In genomic region chr17:32494621-32495346, GRCh38 we compare ENCODE assay signal across 11 cellular contexts. TPM values are rescaled to one million over a fixed set of nuclear protein-coding genes. Genes with fewer than 3 reads are reported as not detected.
DNase-seq lines count a peak whose midpoint lies in the region; ATAC-seq, FAIRE-seq and TF ChIP-seq lines count a peak whose summit lies in the region.
"Had no signal": no experiment of that assay in that cellular context is flagged by ENCODE, and none has a peak within 500 bp of the region (broad histone marks: within the 10 kb centered on the region; RNA-seq: fewer than 3 reads in every experiment).

No MANE protein-coding gene starts in this region.

- no peak overlapping the region for H2AK5ac ChIP-seq in trophoblast cell (ENCODE audit: low read length)

- H3K9me3 ChIP-seq in trophoblast cell (ENCODE audit: insufficient read depth, low read depth, low read length): no peaks in the 10 kb centered on the region
- H3K9me3 ChIP-seq: ovary had no signal

- ATAC-seq in activated naive CD8-positive, alpha-beta T cell treated with anti-CD3 and anti-CD28 coated beads, Interleukin-2, amount 10 ng/mL, durations not matched to agents 7 days and 5 days (ENCODE audit: low read depth): peak; percentile 54
- ATAC-seq: activated T-helper 17 cell treated with anti-CD3 and anti-CD28 coated beads, Interleukin-2, amount 50 U/mL, for 72 hours had no signal

- TF ChIP-seq POLR2A in H54 (IDR thresholded peaks at IDR 0.05; ENCODE audit: low read depth, low read length): no peak

- H3K4me1 Mint-ChIP-seq in activated naive CD8-positive, alpha-beta T cell treated with anti-CD3 and anti-CD28 coated beads, Interleukin-2, amount 10 ng/mL, durations not matched to agents 7 days and 5 days: peaks cover 36% of the 10 kb centered on the region

- H4K91ac ChIP-seq in trophoblast cell (ENCODE audit: low read depth, low read length): no peak overlapping the region

- H3K4ac ChIP-seq in trophoblast cell (ENCODE audit: low read depth, low read length): no peak overlapping the region

- H2BK120ac ChIP-seq in trophoblast cell (ENCODE audit: insufficient read depth, low read length, poor library complexity): no peak overlapping the region

- no peaks in the 10 kb centered on the region for H3K36me3 ChIP-seq in trophoblast cell (ENCODE audit: control insufficient read depth in 1 of 2, insufficient read depth in 2 of 2, low read length in 2 of 2)
- H3K36me3 ChIP-seq: ovary had no signal

- H3K79me1 ChIP-seq in trophoblast cell (ENCODE audit: low read length): no peaks in the 10 kb centered on the region

- POLR2A ChIA-PET in activated naive CD8-positive, alpha-beta T cell treated with anti-CD3 and anti-CD28 coated beads, Interleukin-2, amount 10 ng/mL, durations not matched to agents 7 days and 5 days (lab: Charles Lee): interaction anchor here (0.9 to 1.7 kb wide), 5 partner anchors 8 to 25 kb away, joined by 3 to 10 read pairs (median 4); partner anchors contain the start of gene CDK5R1

- no peaks in the 10 kb centered on the region for H3K9me3 Mint-ChIP-seq in activated naive CD8-positive, alpha-beta T cell treated with anti-CD3 and anti-CD28 coated beads, Interleukin-2, amount 10 ng/mL, durations not matched to agents 7 days and 5 days
- H3K9me3 Mint-ChIP-seq: activated T-helper 17 cell treated with anti-CD3 and anti-CD28 coated beads, Interleukin-2, amount 50 U/mL, for 72 hours; T-helper 2 cell treated with Interferon-gamma antibody and Interleukin-4, amounts not matched to agents 5 μg/mL and 100 μg/mL, for 36 hours had no signal

- no peak overlapping the region for H3K23ac ChIP-seq in trophoblast cell (ENCODE audit: low read length)

- H3K4me2 ChIP-seq in trophoblast cell (ENCODE audit: low read length): no peak overlapping the region

- no peak overlapping the region for H3K18ac ChIP-seq in trophoblast cell (ENCODE audit: low read length)

- peaks cover 4 to 8% of the 10 kb centered on the region in 2 experiments for H3K4me1 ChIP-seq in trophoblast cell (ENCODE audit: control insufficient read depth in 1 of 2, insufficient read depth in 2 of 2, low read length in 2 of 2)

- H4K8ac ChIP-seq in trophoblast cell (ENCODE audit: low read depth, low read length): no peak overlapping the region

- DNase-seq in H54 (ENCODE audit: insufficient read length, low spot score): peak; percentile 71
- peak; percentile 53 for DNase-seq in NCI-H1694 treated with DMSO at 0.1 percent for 48 hours (lab: John Stamatoyannopoulos, UW)
- no peak for DNase-seq in activated naive CD8-positive, alpha-beta T cell treated with anti-CD3 and anti-CD28 coated beads, Interleukin-2, amount 10 ng/mL, durations not matched to agents 7 days and 5 days
- peak; percentile 64 for DNase-seq in occipital lobe (lab: John Stamatoyannopoulos, UW)
- DNase-seq in trophoblast cell: no peak
- no peak for DNase-seq in GOT3 (lab: John Stamatoyannopoulos, UW)
- no peak for DNase-seq in activated T-cell treated with anti-CD3 and anti-CD28 coated beads for 4 hours
- DNase-seq: NCI-H1048 had no signal

- peak overlapping the region; percentile 75 for H3K27ac Mint-ChIP-seq in activated naive CD8-positive, alpha-beta T cell treated with anti-CD3 and anti-CD28 coated beads, Interleukin-2, amount 10 ng/mL, durations not matched to agents 7 days and 5 days
- H3K27ac Mint-ChIP-seq: activated T-helper 17 cell treated with anti-CD3 and anti-CD28 coated beads, Interleukin-2, amount 50 U/mL, for 72 hours; T-helper 2 cell treated with Interferon-gamma antibody and Interleukin-4, amounts not matched to agents 5 μg/mL and 100 μg/mL, for 36 hours had no signal

- H3K27me3 Mint-ChIP-seq in activated naive CD8-positive, alpha-beta T cell treated with anti-CD3 and anti-CD28 coated beads, Interleukin-2, amount 10 ng/mL, durations not matched to agents 7 days and 5 days: no peaks in the 10 kb centered on the region
- H3K27me3 Mint-ChIP-seq: activated T-helper 17 cell treated with anti-CD3 and anti-CD28 coated beads, Interleukin-2, amount 50 U/mL, for 72 hours had no signal

- peak overlapping the region; percentile 61 for H3K4me3 Mint-ChIP-seq in activated naive CD8-positive, alpha-beta T cell treated with anti-CD3 and anti-CD28 coated beads, Interleukin-2, amount 10 ng/mL, durations not matched to agents 7 days and 5 days
- H3K4me3 Mint-ChIP-seq: activated T-helper 17 cell treated with anti-CD3 and anti-CD28 coated beads, Interleukin-2, amount 50 U/mL, for 72 hours; T-helper 2 cell treated with Interferon-gamma antibody and Interleukin-4, amounts not matched to agents 5 μg/mL and 100 μg/mL, for 36 hours had no signal

- H3K36me3 Mint-ChIP-seq in activated naive CD8-positive, alpha-beta T cell treated with anti-CD3 and anti-CD28 coated beads, Interleukin-2, amount 10 ng/mL, durations not matched to agents 7 days and 5 days: peaks cover 3% of the 10 kb centered on the region

- H2BK5ac ChIP-seq in trophoblast cell (ENCODE audit: low read depth, low read length, poor library complexity): no peak overlapping the region

- no peak for FAIRE-seq in H54 (lab: Jason Lieb, UNC)

- H3K4me3 ChIP-seq in trophoblast cell (ENCODE audit: low read depth, low read length): no peak overlapping the region
- H3K4me3 ChIP-seq: ovary had no signal

- no peak overlapping the region for H2AFZ ChIP-seq in trophoblast cell (ENCODE audit: insufficient read depth, low read length, poor library complexity)

- no peak overlapping the region for H2BK12ac ChIP-seq in trophoblast cell (ENCODE audit: low read length)

- H3K27ac ChIP-seq in trophoblast cell (ENCODE audit: low read depth, low read length): no peak overlapping the region

- no peak overlapping the region for H4K12ac ChIP-seq in trophoblast cell (ENCODE audit: low read depth, low read length)

- no peak overlapping the region for H3K9ac ChIP-seq in trophoblast cell (ENCODE audit: low read length)

- H3K27me3 ChIP-seq in trophoblast cell (ENCODE audit: insufficient read depth, low read length): no peaks in the 10 kb centered on the region
- H3K27me3 ChIP-seq: ovary had no signal

- no peaks in the 10 kb centered on the region for H3K79me2 ChIP-seq in trophoblast cell (ENCODE audit: control insufficient read depth, insufficient read depth, low read length, poor library complexity)

- no CpG with 5 or more reads among the region's 34 CpGs for WGBS in trophoblast cell (ENCODE audit: extremely low coverage, insufficient coverage, insufficient read length)

- no peak overlapping the region for H3K14ac ChIP-seq in trophoblast cell (ENCODE audit: low read length)

RNA-seq across cellular contexts. Expression of gene CDK5R1, which starts 8.0 kb away (rescaled TPM):
- 1 to 10 TPM; 8.1 to 8.4 TPM for total RNA-seq in activated naive CD8-positive, alpha-beta T cell treated with anti-CD3 and anti-CD28 coated beads, Interleukin-2, amount 10 ng/mL, durations not matched to agents 7 days and 5 days
- total RNA-seq in occipital lobe: 255 TPM
- polyA plus RNA-seq in trophoblast cell (2013): 1.7 and 2.0 TPM in 2 replicates

RNA-seq across cellular contexts. Expression of gene PSMD11, which starts 50.5 kb away (rescaled TPM):
- total RNA-seq in activated naive CD8-positive, alpha-beta T cell treated with anti-CD3 and anti-CD28 coated beads, Interleukin-2, amount 10 ng/mL, durations not matched to agents 7 days and 5 days: 10 to 100 TPM; 68.3 to 75.1 TPM
- total RNA-seq in occipital lobe: 53.2 TPM
- polyA plus RNA-seq in trophoblast cell (2013): 167 and 174 TPM in 2 replicates

Comparison
In these comparisons a context has a peak if more than half of its experiments do, and no peak if none do; other contexts are left out.
1. DNase-seq: peak in H54 (single experiment), NCI-H1694 treated with DMSO at 0.1 percent for 48 hours (single experiment) and occipital lobe (single experiment); none in activated naive CD8-positive, alpha-beta T cell treated with anti-CD3 and anti-CD28 coated beads, Interleukin-2, amount 10 ng/mL, durations not matched to agents 7 days and 5 days (single experiment), trophoblast cell (0 of 2), GOT3 (single experiment) and activated T-cell treated with anti-CD3 and anti-CD28 coated beads for 4 hours (single experiment).
2. RNA of gene CDK5R1, which starts 8.0 kb away (total RNA-seq): 255 TPM in occipital lobe (single experiment); 8.1 to 8.4 TPM in activated naive CD8-positive, alpha-beta T cell treated with anti-CD3 and anti-CD28 coated beads, Interleukin-2, amount 10 ng/mL, durations not matched to agents 7 days and 5 days; every median in the first group is over 10 times any median in the second.